In genomic region chr15:74799255-74799842, GRCh38 we compare ENCODE assay signal across 10 cellular contexts. TPM values are rescaled to one million over a fixed set of nuclear protein-coding genes. Genes with fewer than 3 reads are reported as not detected.
A peak's percentile ranks its signal among the peaks of the same experiment; 100 is the strongest.
DNase-seq lines count a peak whose midpoint lies in the region; ATAC-seq and TF ChIP-seq lines count a peak whose summit lies in the region.
"Had no signal": no experiment of that assay in that cellular context is flagged by ENCODE, and none has a peak within 500 bp of the region (broad histone marks: within the 10 kb centered on the region; RNA-seq: fewer than 3 reads in every experiment).

No MANE protein-coding gene starts in this region.

- peak overlapping the region; percentile 92 for H3K27ac Mint-ChIP-seq in activated T-cell treated with anti-CD3 and anti-CD28 coated beads, Interleukin-2, amount 50 U/mL, for 24 hours
- H3K27ac Mint-ChIP-seq in central memory CD8-positive, alpha-beta T cell (ENCODE audit: low read depth) = peak overlapping the region; percentile 80

- no peaks in the 10 kb centered on the region for H3K9me3 Mint-ChIP-seq in activated T-cell treated with anti-CD3 and anti-CD28 coated beads, Interleukin-2, amount 50 U/mL, for 24 hours
- H3K9me3 Mint-ChIP-seq in central memory CD8-positive, alpha-beta T cell = no peaks in the 10 kb centered on the region

- no peaks in the 10 kb centered on the region for H3K4me1 ChIP-seq in adrenal gland (replicated peaks in 1 of 2)

- H3K4me3 Mint-ChIP-seq in activated T-cell treated with anti-CD3 and anti-CD28 coated beads, Interleukin-2, amount 50 U/mL, for 24 hours = peak overlapping the region; percentile 15
- no peak overlapping the region for H3K4me3 Mint-ChIP-seq in central memory CD8-positive, alpha-beta T cell

- H3K36me3 ChIP-seq in adrenal gland (replicated peaks in 1 of 2) = peaks cover 0 to 42% of the 10 kb centered on the region in 2 donors

- no peak for TF ChIP-seq CTCF in adrenal gland (IDR thresholded peaks at IDR 0.05)

- H3K27ac ChIP-seq in adrenal gland = no peak overlapping the region

- intact Hi-C loops in sciatic nerve (cut with DNase I) = no loop called here
- intact Hi-C loops in adrenal gland (cut with DNase I) = no loop called here

- peak; percentile 54 for DNase-seq in activated T-cell treated with anti-CD3 and anti-CD28 coated beads, Interleukin-2, amount 50 U/mL, for 24 hours
- no peak for DNase-seq in activated T-cell treated with anti-CD3 and anti-CD28 coated beads for 4 hours
- DNase-seq in NAMALWA (ENCODE audit: low spot score) = peak; percentile 66
- no peak for DNase-seq in central memory CD8-positive, alpha-beta T cell (ENCODE audit: low spot score in 2 of 2)
- no peak for DNase-seq in stimulated activated naive CD8-positive, alpha-beta T cell treated with anti-CD3 and anti-CD28 coated beads, Interleukin-15, Interleukin-2, amounts not matched to agents 100 U/mL and 50 U/mL, for 24 hours
- no peak for DNase-seq in sciatic nerve (ENCODE audit: low spot score)
- DNase-seq in adrenal gland = no peak

- H3K36me3 Mint-ChIP-seq in activated T-cell treated with anti-CD3 and anti-CD28 coated beads, Interleukin-2, amount 50 U/mL, for 24 hours (ENCODE audit: low read depth) = peaks cover 91% of the 10 kb centered on the region
- H3K36me3 Mint-ChIP-seq in central memory CD8-positive, alpha-beta T cell (ENCODE audit: insufficient read depth) = peaks cover 48% of the 10 kb centered on the region

- ATAC-seq in central memory CD8-positive, alpha-beta T cell (replicated peaks; ENCODE audit: extremely low read depth, poor library complexity, severe bottlenecking) = no peak
- peak; percentile 9 for ATAC-seq in stimulated activated naive CD8-positive, alpha-beta T cell treated with anti-CD3 and anti-CD28 coated beads, Interleukin-15, Interleukin-2, amounts not matched to agents 100 U/mL and 50 U/mL, for 24 hours
- ATAC-seq in sciatic nerve (no peak), GM19455 (IDR thresholded peaks at IDR 0.05; ENCODE audit: unreplicated experiment) (no peak)

- no peaks in the 10 kb centered on the region for H3K27me3 Mint-ChIP-seq in activated T-cell treated with anti-CD3 and anti-CD28 coated beads, Interleukin-2, amount 50 U/mL, for 24 hours
- H3K27me3 Mint-ChIP-seq in central memory CD8-positive, alpha-beta T cell = no peaks in the 10 kb centered on the region

- WGBS in adrenal gland, 4 donors = 86 to 89% (median 87%) methylated on average over 9 to 16 of the region's 16 CpGs

- H3K4me3 ChIP-seq in adrenal gland = no peak overlapping the region

- TF ChIP-seq POLR2A in adrenal gland (IDR thresholded peaks at IDR 0.05) = no peak

- no peaks in the 10 kb centered on the region for H3K27me3 ChIP-seq in adrenal gland

- no peaks in the 10 kb centered on the region for H3K9me3 ChIP-seq in adrenal gland (replicated peaks in 1 of 3)

- peaks cover 60% of the 10 kb centered on the region for H3K4me1 Mint-ChIP-seq in activated T-cell treated with anti-CD3 and anti-CD28 coated beads, Interleukin-2, amount 50 U/mL, for 24 hours (ENCODE audit: low read depth)
- H3K4me1 Mint-ChIP-seq in central memory CD8-positive, alpha-beta T cell = peaks cover 53% of the 10 kb centered on the region

RNA-seq across cellular contexts. Expression of gene LMAN1L, which starts 13.3 kb away (rescaled TPM):
- total RNA-seq in sciatic nerve (not detected), adrenal gland (10 to 100 TPM in 1 of 8 donors, 1 to 10 TPM in 6, not detected in 1; 1.6 to 11.2 (median 5.1) TPM)
- polyA plus RNA-seq in adrenal gland = 10 to 100 TPM in 1 of 3 donors, 1 to 10 TPM in 1, under 1 TPM in 1; 0.88 to 12.5 (median 7.3) TPM
- polyA plus RNA-seq: BJ had no signal

RNA-seq across cellular contexts. Expression of gene CSK, which starts 17.5 kb away (rescaled TPM):
- total RNA-seq in sciatic nerve (43.7 TPM), adrenal gland (10 to 100 TPM; 13.8 to 59.4 (median 30.1) TPM)
- 10 to 100 TPM; 20.5 to 46.4 (median 25.8) TPM for polyA plus RNA-seq in adrenal gland

RNA-seq across cellular contexts. Expression of gene CPLX3, which starts 27.1 kb away (rescaled TPM):
- total RNA-seq in sciatic nerve (not detected), adrenal gland (1 to 10 TPM in 2 of 8 donors, under 1 TPM in 4, not detected in 2; 0.51 to 3.6 (median 0.75) TPM)
- 10 to 100 TPM in 2 of 3 donors, 1 to 10 TPM in 1; 1.1 to 24.1 (median 24.0) TPM for polyA plus RNA-seq in adrenal gland
- total RNA-seq: LHCN-M2 had no signal
- polyA plus RNA-seq: BJ had no signal

RNA-seq across cellular contexts. Expression of gene ULK3, which starts 43.6 kb away (rescaled TPM):
- 26.5 TPM for total RNA-seq in sciatic nerve
- 10 to 100 TPM; 30.1 to 83.6 (median 52.5) TPM for total RNA-seq in adrenal gland
- 100 to 1,000 TPM in 2 of 3 donors, 10 to 100 TPM in 1; 21.7 to 126 (median 124) TPM for polyA plus RNA-seq in adrenal gland

RNA-seq across cellular contexts. Expression of gene CYP1A2, which starts 50.7 kb away (rescaled TPM):
- total RNA-seq in sciatic nerve = not detected
- total RNA-seq in adrenal gland = not detected
- polyA plus RNA-seq in adrenal gland = not detected
- total RNA-seq: LHCN-M2 had no signal
- polyA plus RNA-seq: BJ had no signal

Comparison
In these comparisons a context has a peak if more than half of its experiments do, and no peak if none do; other contexts are left out.
1. DNase-seq: peak in activated T-cell treated with anti-CD3 and anti-CD28 coated beads, Interleukin-2, amount 50 U/mL, for 24 hours (single experiment) and NAMALWA (single experiment); none in activated T-cell treated with anti-CD3 and anti-CD28 coated beads for 4 hours (single experiment), central memory CD8-positive, alpha-beta T cell (0 of 2), stimulated activated naive CD8-positive, alpha-beta T cell treated with anti-CD3 and anti-CD28 coated beads, Interleukin-15, Interleukin-2, amounts not matched to agents 100 U/mL and 50 U/mL, for 24 hours (single experiment), sciatic nerve (single experiment) and adrenal gland (0 of 7).